In the genomic region with DNA sequence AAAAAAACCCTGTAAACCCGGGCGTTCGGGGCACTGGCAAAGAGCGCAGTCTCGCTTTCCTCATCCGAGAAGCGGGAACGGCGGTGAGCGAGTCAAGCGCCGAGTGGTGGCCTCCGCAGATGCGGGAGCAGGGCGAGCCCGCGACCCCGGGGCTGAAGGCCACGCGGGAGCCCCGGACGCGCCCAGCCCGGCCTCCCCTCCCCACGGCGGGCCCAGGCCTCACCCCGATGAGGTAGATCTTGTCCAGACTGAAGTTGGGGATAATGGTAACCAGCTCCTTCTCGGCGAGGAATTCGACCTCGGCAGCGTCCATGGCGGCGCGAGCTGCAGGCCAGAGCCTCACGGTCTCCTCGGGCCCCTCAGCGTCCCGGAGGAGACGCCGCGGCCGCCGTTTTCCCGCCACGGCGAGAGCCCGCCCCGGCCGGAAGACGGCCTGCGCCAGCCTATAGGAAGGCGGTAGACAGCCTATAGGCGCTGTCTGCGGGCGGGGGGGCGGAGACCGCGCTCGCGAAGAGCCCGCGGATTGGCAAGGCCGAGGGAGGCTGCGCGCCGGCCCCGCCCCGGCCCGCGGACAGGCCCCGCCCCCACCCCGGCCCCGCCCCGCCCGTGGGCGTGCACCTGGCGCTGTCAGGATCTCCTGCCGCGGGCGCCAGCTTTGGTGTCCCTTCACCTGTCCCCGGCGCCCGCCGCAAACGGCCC, we compare ENCODE assay signal across 1 cellular context.
TF ChIP-seq lines count a peak whose summit lies in the region.

Gene GINS2, minus strand, starts transcription at position 369 of the 699 bp plus-strand sequence. Its CDS starts 56 bp downstream, at position 313.

TF ChIP-seq in WTC11, 78 proteins besides CTCF, POLR2A, EP300 and RAD21 (continued from another document):
- peak; percentile 80; the same call in 1 of the 2 replicates for TF ChIP-seq KAT7 (CRISPR knock-in tag; IDR thresholded peaks at IDR 0.05; ENCODE audit: borderline replicate concordance)
- TF ChIP-seq TEAD4 (CRISPR knock-in tag; IDR thresholded peaks at IDR 0.05), result peak; percentile 4; the same call in 1 of the 2 replicates
- no peak for TF ChIP-seq ERG (CRISPR knock-in tag; IDR thresholded peaks at IDR 0.05)
